ENCODE assay signal across 8 cellular contexts in genomic region chr7:73734619-73735525, GRCh38. TPM values are rescaled to one million over a fixed set of nuclear protein-coding genes. Genes with fewer than 3 reads are reported as not detected.
DNase-seq lines count a peak whose midpoint lies in the region; ATAC-seq and TF ChIP-seq lines count a peak whose summit lies in the region.

No MANE protein-coding gene starts in this region.

- H3K27ac Mint-ChIP-seq in T-helper 17 cell: peak overlapping the region; percentile 53

- POLR2A ChIA-PET in HEK293T (lab: Yijun Ruan, JAX): interaction anchor here (0.8 to 1.6 kb wide), 4 partner anchors 12 to 122 kb away, joined by 3 to 5 read pairs (median 4); no protein-coding TSS in a partner anchor

- peak overlapping the region in 1 of 2 donors; percentile 72 for H3K27ac ChIP-seq in ascending aorta
- peak overlapping the region; percentile 77 for H3K27ac ChIP-seq in hepatocyte

- peaks cover 5% of the 10 kb centered on the region for H3K27me3 Mint-ChIP-seq in T-helper 17 cell

- no peak overlapping the region for H3K4me3 Mint-ChIP-seq in T-helper 17 cell

- peak; percentile 97 for DNase-seq in DMS53 (lab: John Stamatoyannopoulos, UW)
- DNase-seq in HEK293T (ENCODE audit: extremely low spot score): peak; percentile 75
- peak; percentile 67 for DNase-seq in NCI-H1694 treated with DMSO at 0.1 percent for 48 hours (lab: John Stamatoyannopoulos, UW)
- peak; percentile 52 to 67 (median 66) for DNase-seq in T-helper 17 cell
- DNase-seq in ascending aorta (ENCODE audit: low spot score in 2 of 2): peak in 1 of 2 donors; percentile 93
- peak; percentile 90 for DNase-seq in hepatocyte (ENCODE audit: low spot score)
- peak; percentile 71 to 90 (median 77) for DNase-seq in stimulated activated CD4-positive, alpha-beta T cell treated with anti-CD3 and anti-CD28 coated beads, Interleukin-12 subunit alpha, Interleukin-12 subunit beta, amount 100 ng/mL, for 48 hours (ENCODE audit: low read depth in 2 of 3, low spot score in 1 of 3)

- H3K4me1 Mint-ChIP-seq in T-helper 17 cell: peaks cover 8% of the 10 kb centered on the region

- 72% methylated on average over 16 of the region's 16 CpGs for WGBS in hepatocyte (ENCODE audit: low lambda C conversion rate, missing lambda C conversion rate)

- H3K4me2 ChIP-seq in hepatocyte: peak overlapping the region; percentile 20

- H3K9me2 ChIP-seq in hepatocyte (replicated peaks; ENCODE audit: insufficient read depth): no peaks in the 10 kb centered on the region

- intact Hi-C loops in ascending aorta (cut with DNase I): loop anchor here (5.0 kb wide), 1 partner anchor 117 kb away; no protein-coding TSS in a partner anchor

- H3K36me3 ChIP-seq in ascending aorta (peaks cover 6 to 11% of the 10 kb centered on the region in 2 donors), hepatocyte (replicated peaks; ENCODE audit: insufficient read depth, low read depth) (no peaks in the 10 kb centered on the region)

- peak; percentile 47 for ATAC-seq in T-helper 17 cell
- ATAC-seq in GM21528 (IDR thresholded peaks at IDR 0.05; ENCODE audit: low FRiP score, unreplicated experiment): no peak

- H4K20me1 ChIP-seq in hepatocyte (ENCODE audit: insufficient read depth, poor library complexity, severe bottlenecking): no peaks in the 10 kb centered on the region

- H3K4me1 ChIP-seq in ascending aorta (peaks cover 9 to 16% of the 10 kb centered on the region in 2 donors), hepatocyte (ENCODE audit: insufficient read depth) (peaks cover 16% of the 10 kb centered on the region)

- no peaks in the 10 kb centered on the region for H3K36me3 Mint-ChIP-seq in T-helper 17 cell (ENCODE audit: low read depth)

- CTCF ChIA-PET in HEK293T (lab: Yijun Ruan, JAX): interaction anchor here (0.5 to 4.2 kb wide), 15 partner anchors 9 to 295 kb away, joined by 3 to 21 read pairs (median 5); partner anchors contain the start of gene STX1A

- H3K27me3 ChIP-seq in ascending aorta (no peaks in the 10 kb centered on the region), hepatocyte (no peaks in the 10 kb centered on the region)

- H2AFZ ChIP-seq in hepatocyte: no peak overlapping the region

- no peak overlapping the region for H3K4me3 ChIP-seq in ascending aorta
- no peak overlapping the region for H3K4me3 ChIP-seq in hepatocyte

- peaks cover 20% of the 10 kb centered on the region for H3K79me2 ChIP-seq in hepatocyte

- H3K9me3 ChIP-seq in T-helper 17 cell (ENCODE audit: control insufficient read depth, low read length, poor library complexity, severe bottlenecking): no peaks in the 10 kb centered on the region
- no peaks in the 10 kb centered on the region for H3K9me3 ChIP-seq in ascending aorta
- H3K9me3 ChIP-seq in hepatocyte (ENCODE audit: low read depth): no peaks in the 10 kb centered on the region

- TF ChIP-seq CTCF in ascending aorta (IDR thresholded peaks at IDR 0.05) (peak; percentile 65 to 76 (median 70)), hepatocyte (IDR thresholded peaks at IDR 0.05; ENCODE audit: poor library complexity) (peak; percentile 65)

TF ChIP-seq in HEK293T, 16 proteins besides CTCF, POLR2A, EP300 and RAD21:
- TF ChIP-seq HDGF (IDR thresholded peaks at IDR 0.05; ENCODE audit: borderline replicate concordance) (0 out of 2 replicates have a peak, but pooled peaks have one; percentile 75), FOXM1 (IDR thresholded peaks at IDR 0.05; ENCODE audit: borderline replicate concordance) (no peak), PKNOX1 (IDR thresholded peaks at IDR 0.05) (peak; percentile 91)

RNA-seq across cellular contexts. Expression of gene ABHD11, which starts 3.7 kb away (rescaled TPM):
- total RNA-seq in T-helper 17 cell (10 to 100 TPM; 14.0 to 15.1 TPM), ascending aorta (55.7 TPM), hepatocyte (30.7 and 33.0 TPM in 2 replicates)
- polyA plus RNA-seq in hepatocyte: 90.9 and 110 TPM in 2 replicates

RNA-seq across cellular contexts. Expression of gene STX1A, which starts 15.4 kb away (rescaled TPM):
- total RNA-seq in T-helper 17 cell: 10 to 100 TPM; 18.4 to 21.2 TPM
- total RNA-seq in ascending aorta: 13.1 TPM
- total RNA-seq in hepatocyte: 22.8 and 23.7 TPM in 2 replicates
- 27.1 and 39.2 TPM in 2 replicates for polyA plus RNA-seq in hepatocyte

RNA-seq across cellular contexts. Expression of gene CLDN3, which starts 35.2 kb away (rescaled TPM):
- total RNA-seq in T-helper 17 cell: not detected
- not detected for total RNA-seq in ascending aorta
- total RNA-seq in hepatocyte: 53.7 and 60.7 TPM in 2 replicates
- 125 and 142 TPM in 2 replicates for polyA plus RNA-seq in hepatocyte

RNA-seq across cellular contexts. Expression of gene BUD23, which starts 51.5 kb away (rescaled TPM):
- total RNA-seq in T-helper 17 cell: 10 to 100 TPM; 96.0 to 98.0 TPM
- total RNA-seq in ascending aorta: 5.6 TPM
- 35.9 and 44.3 TPM in 2 replicates for total RNA-seq in hepatocyte
- polyA plus RNA-seq in hepatocyte: 112 and 131 TPM in 2 replicates

RNA-seq across cellular contexts. Expression of gene DNAJC30, which starts 51.6 kb away (rescaled TPM):
- total RNA-seq in T-helper 17 cell (10 to 100 TPM; 10.6 to 11.5 TPM), ascending aorta (16.0 TPM), hepatocyte (3.0 and 4.7 TPM in 2 replicates)
- polyA plus RNA-seq in hepatocyte: 13.9 and 15.3 TPM in 2 replicates

Comparison
In these comparisons a context has a peak if more than half of its experiments do, and no peak if none do; other contexts are left out.
1. RNA of gene CLDN3, which starts 35.2 kb away (total RNA-seq): 53.7 to 60.7 TPM in hepatocyte; not detected in T-helper 17 cell and not detected in ascending aorta (single experiment); every median in the first group is over 10 times any median in the second.